Comparison of ENCODE assay signal across 32 cellular contexts in the genomic region with DNA sequence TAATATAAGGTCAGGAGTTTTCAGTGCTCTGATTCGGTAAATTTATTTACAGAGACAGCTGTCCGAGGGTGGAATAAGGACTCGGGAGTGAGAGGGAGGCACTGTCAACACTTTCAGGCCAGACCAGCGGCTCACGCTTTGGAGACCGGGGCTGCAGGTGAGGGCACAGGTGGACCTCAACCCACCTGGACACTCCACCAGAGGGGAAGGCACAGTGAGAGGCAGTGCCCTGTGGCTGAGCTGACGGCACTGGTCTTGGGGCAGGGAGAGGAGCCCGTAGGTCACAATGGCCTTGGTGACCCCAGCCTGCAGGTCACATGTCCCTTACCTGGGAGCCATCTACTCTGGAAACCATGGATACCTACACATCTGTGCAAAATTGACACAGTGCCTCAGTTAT.
"Had no signal": no experiment of that assay in that cellular context is flagged by ENCODE, and none has a peak within 500 bp of the region (broad histone marks: within the 10 kb centered on the region; RNA-seq: fewer than 3 reads in every experiment).

No MANE protein-coding gene starts in this region.

- ATAC-seq: activated CD4-positive, alpha-beta T cell treated with anti-CD3 and anti-CD28 coated beads for 36 hours; activated CD8-positive, alpha-beta memory T cell treated with anti-CD3 and anti-CD28 coated beads, Interleukin-2, amount 10 ng/mL, durations not matched to agents 7 days and 5 days; activated CD8-positive, alpha-beta T cell treated with anti-CD3 and anti-CD28 coated beads, Interleukin-2, amount 10 ng/mL, durations not matched to agents 7 days and 5 days; activated naive CD4-positive, alpha-beta T cell treated with anti-CD3 and anti-CD28 coated beads, Interleukin-2, amount 50 U/mL, for 72 hours; gastroesophageal sphincter; heart right ventricle; T-helper 17 cell had no signal

- H3K27me3 ChIP-seq: ascending aorta had no signal

- H3K4me1 ChIP-seq: ascending aorta, breast epithelium had no signal

- H3K36me3 ChIP-seq: ascending aorta, breast epithelium, cardiac muscle cell, esophagus squamous epithelium, gastroesophageal sphincter, heart right ventricle had no signal

- H3K4me3 ChIP-seq: ascending aorta, breast epithelium, cardiac muscle cell, esophagus squamous epithelium, gastroesophageal sphincter, heart right ventricle had no signal

- H3K27ac ChIP-seq: ascending aorta, breast epithelium, cardiac muscle cell, epithelial cell of prostate, esophagus squamous epithelium, gastroesophageal sphincter, heart right ventricle had no signal

- DNase-seq: activated CD4-positive, alpha-beta memory T cell treated with anti-CD3 and anti-CD28 coated beads for 36 hours; activated CD4-positive, alpha-beta T cell treated with anti-CD3 and anti-CD28 coated beads for 36 hours; activated CD4-positive, alpha-beta T cell treated with anti-CD3 and anti-CD28 coated beads, Interleukin-2, amount 10 ng/mL, durations not matched to agents 24 days and 14 days; activated CD4-positive, CD25-positive, alpha-beta regulatory T cell; activated CD4-positive, CD25-positive, alpha-beta regulatory T cell treated with anti-CD3 and anti-CD28 coated beads, Interleukin-2, amount 50 U/mL, for 72 hours; activated CD8-positive, alpha-beta memory T cell treated with anti-CD3 and anti-CD28 coated beads, Interleukin-2, amount 10 ng/mL, durations not matched to agents 7 days and 5 days; activated CD8-positive, alpha-beta memory T cell treated with anti-CD3 and anti-CD28 coated beads, Interleukin-2, amount 50 U/mL, for 4 hours; activated CD8-positive, alpha-beta T cell treated with anti-CD3 and anti-CD28 coated beads, Interleukin-2, amount 10 ng/mL, durations not matched to agents 7 days and 5 days; activated effector memory CD4-positive, alpha-beta T cell treated with anti-CD3 and anti-CD28 coated beads, Interleukin-2, amount 50 U/mL, for 16 hours; activated naive CD4-positive, alpha-beta T cell treated with anti-CD3 and anti-CD28 coated beads, Interleukin-2, amount 10 ng/mL, durations not matched to agents 7 days and 5 days; activated naive CD8-positive, alpha-beta T cell treated with anti-CD3 and anti-CD28 coated beads, Interleukin-2, amount 10 ng/mL, durations not matched to agents 7 days and 5 days; activated T-cell treated with anti-CD3 and anti-CD28 coated beads, Interleukin-2, amount 50 U/mL, for 1 hour; activated T-cell treated with anti-CD3 and anti-CD28 coated beads, Interleukin-2, amount 50 U/mL, for 48 hours; central memory CD4-positive, alpha-beta T cell; cerebellar nuclear complex; cortex of kidney; dermis blood vessel endothelial cell; effector CD8-positive, alpha-beta T cell; esophagus squamous epithelium; foreskin melanocyte; heart right ventricle; T-helper 1 cell; T-helper 17 cell; T1000 had no signal

- H3K9me3 ChIP-seq: ascending aorta, breast epithelium, esophagus squamous epithelium, gastroesophageal sphincter, heart right ventricle had no signal

- FAIRE-seq: endometrium, endothelial cell of umbilical vein had no signal
